Comparison of ENCODE assay signal across 20 cellular contexts in genomic region chr20:13533946-13534345, GRCh38.
"Had no signal": no experiment of that assay in that cellular context is flagged by ENCODE, and none has a peak within 500 bp of the region (broad histone marks: within the 10 kb centered on the region; RNA-seq: fewer than 3 reads in every experiment).

No MANE protein-coding gene starts in this region.

- H3K4me1 Mint-ChIP-seq: activated naive CD8-positive, alpha-beta T cell treated with anti-CD3 and anti-CD28 coated beads, Interleukin-2, amount 10 ng/mL, durations not matched to agents 7 days and 5 days; immature natural killer cell; neural progenitor cell; T-helper 17 cell had no signal

- H3K4me3 ChIP-seq: cardiac muscle cell, heart left ventricle, lower lobe of right lung, neural progenitor cell, pancreas, transverse colon had no signal

- H3K9me3 Mint-ChIP-seq: activated CD8-positive, alpha-beta T cell treated with anti-CD3 and anti-CD28 coated beads for 36 hours; activated naive CD8-positive, alpha-beta T cell treated with anti-CD3 and anti-CD28 coated beads, Interleukin-2, amount 10 ng/mL, durations not matched to agents 7 days and 5 days; immature natural killer cell; neural progenitor cell had no signal

- H3K9me3 ChIP-seq: heart left ventricle, lower lobe of right lung, pancreas, transverse colon had no signal

- H3K9ac ChIP-seq: neural progenitor cell had no signal

- H3K27ac ChIP-seq: cardiac muscle cell, heart left ventricle, lower lobe of right lung, neural progenitor cell, pancreas, transverse colon had no signal

- H3K27ac Mint-ChIP-seq: activated CD8-positive, alpha-beta T cell treated with anti-CD3 and anti-CD28 coated beads for 36 hours; activated naive CD8-positive, alpha-beta T cell treated with anti-CD3 and anti-CD28 coated beads, Interleukin-2, amount 10 ng/mL, durations not matched to agents 7 days and 5 days; immature natural killer cell; neural progenitor cell; T-helper 17 cell had no signal

- ATAC-seq: activated CD8-positive, alpha-beta T cell treated with anti-CD3 and anti-CD28 coated beads for 36 hours; heart left ventricle; left cardiac atrium; lower lobe of right lung; pancreas; T-helper 17 cell had no signal

- H3K27me3 Mint-ChIP-seq: activated CD8-positive, alpha-beta T cell treated with anti-CD3 and anti-CD28 coated beads for 36 hours; activated naive CD8-positive, alpha-beta T cell treated with anti-CD3 and anti-CD28 coated beads, Interleukin-2, amount 10 ng/mL, durations not matched to agents 7 days and 5 days; T-helper 17 cell had no signal

- H2AFZ ChIP-seq: neural progenitor cell had no signal

- H3K4me1 ChIP-seq: heart left ventricle, lower lobe of right lung, neural progenitor cell, pancreas, transverse colon had no signal

- DNase-seq: activated CD4-positive, alpha-beta T cell treated with anti-CD3 and anti-CD28 coated beads for 48 hours; activated CD8-positive, alpha-beta memory T cell treated with anti-CD3 and anti-CD28 coated beads, Interleukin-2, amount 50 U/mL, for 4 hours; activated CD8-positive, alpha-beta T cell treated with anti-CD3 and anti-CD28 coated beads for 36 hours; activated naive CD4-positive, alpha-beta T cell; activated naive CD8-positive, alpha-beta T cell treated with anti-CD3 and anti-CD28 coated beads, Interleukin-2, amount 10 ng/mL, durations not matched to agents 7 days and 5 days; anterior cingulate cortex; heart left ventricle; immature natural killer cell; left cardiac atrium; lower lobe of right lung; midbrain; pancreas; retina; stimulated activated CD4-positive, alpha-beta T cell treated with anti-CD3 and anti-CD28 coated beads, Interleukin-15, amount 100 ng/mL, for 24 hours; stimulated activated CD4-positive, alpha-beta T cell treated with anti-CD3 and anti-CD28 coated beads, Interleukin-4, amount 100 ng/mL, for 1 hour; stimulated activated naive CD4-positive, alpha-beta T cell; T-helper 17 cell; transverse colon had no signal

- H3K4me3 Mint-ChIP-seq: activated CD8-positive, alpha-beta T cell treated with anti-CD3 and anti-CD28 coated beads for 36 hours; activated naive CD8-positive, alpha-beta T cell treated with anti-CD3 and anti-CD28 coated beads, Interleukin-2, amount 10 ng/mL, durations not matched to agents 7 days and 5 days; immature natural killer cell; neural progenitor cell; T-helper 17 cell had no signal

- H3K27me3 ChIP-seq: cardiac muscle cell, heart left ventricle, neural progenitor cell, pancreas, transverse colon had no signal

- H3K4me2 ChIP-seq: neural progenitor cell had no signal

- H3K36me3 ChIP-seq: cardiac muscle cell, lower lobe of right lung, neural progenitor cell, pancreas, transverse colon had no signal
